Comparison of ENCODE assay signal across 8 cellular contexts in genomic region chr17:39737761-39738567, GRCh38. TPM values are rescaled to one million over a fixed set of nuclear protein-coding genes. Genes with fewer than 3 reads are reported as not detected.
DNase-seq lines count a peak whose midpoint lies in the region; ATAC-seq and TF ChIP-seq lines count a peak whose summit lies in the region.

GRB7 (plus strand) TSS chr17:39737938; CDS start chr17:39742302, 4,364 bp downstream.

- POLR2A ChIA-PET in activated CD4-positive, alpha-beta T cell treated with anti-CD3 and anti-CD28 coated beads for 36 hours (lab: Charles Lee): no interaction called here
- POLR2A ChIA-PET in T-cell (lab: Charles Lee): no interaction called here

- peak within 1 kb of the TSS; percentile 51 for H3K27ac Mint-ChIP-seq in activated CD4-positive, alpha-beta T cell treated with anti-CD3 and anti-CD28 coated beads for 36 hours
- H3K27ac Mint-ChIP-seq in T-cell: peak within 1 kb of the TSS in 1 of 2 donors; percentile 61

- CTCF ChIA-PET in activated CD4-positive, alpha-beta T cell treated with anti-CD3 and anti-CD28 coated beads for 36 hours (lab: Charles Lee): no interaction called here
- CTCF ChIA-PET in T-cell (lab: Charles Lee): no interaction called here

- peaks cover 6% of the 10 kb centered on the region for H3K27me3 Mint-ChIP-seq in activated CD4-positive, alpha-beta T cell treated with anti-CD3 and anti-CD28 coated beads for 36 hours
- H3K27me3 Mint-ChIP-seq in T-cell: peaks cover 8 to 28% of the 10 kb centered on the region in 2 donors

- intact Hi-C loops in activated CD4-positive, alpha-beta T cell treated with anti-CD3 and anti-CD28 coated beads for 36 hours (cut with DNase I, micrococcal nuclease): no loop called here
- intact Hi-C loops in left cardiac atrium (cut with DNase I): no loop called here

- no peaks in the 10 kb centered on the region for H3K9me3 Mint-ChIP-seq in activated CD4-positive, alpha-beta T cell treated with anti-CD3 and anti-CD28 coated beads for 36 hours (ENCODE audit: low read depth)
- no peaks in the 10 kb centered on the region for H3K9me3 Mint-ChIP-seq in T-cell

- ATAC-seq in activated CD4-positive, alpha-beta T cell treated with anti-CD3 and anti-CD28 coated beads for 36 hours: peak; percentile 28
- peak in 3 of 4 experiments; percentile 4 to 36 (median 21) for ATAC-seq in T-cell (replicated peaks in 1 of 4)
- ATAC-seq in left cardiac atrium: peak; percentile 42 to 66
- no peak for ATAC-seq in GM19035 (IDR thresholded peaks at IDR 0.05; ENCODE audit: unreplicated experiment)

- TF ChIP-seq CTCF in retinal pigment epithelial cell (conservative IDR thresholded peaks at IDR 0.05; ENCODE audit: low read depth, low read length): no peak

- H3K36me3 Mint-ChIP-seq in activated CD4-positive, alpha-beta T cell treated with anti-CD3 and anti-CD28 coated beads for 36 hours (ENCODE audit: low read depth): no peaks in the 10 kb centered on the region
- H3K36me3 Mint-ChIP-seq in T-cell: no peaks in the 10 kb centered on the region

- DNase-seq in activated CD4-positive, alpha-beta T cell treated with anti-CD3 and anti-CD28 coated beads for 36 hours: peak; percentile 49
- no peak for DNase-seq in activated CD4-positive, alpha-beta T cell treated with anti-CD3 and anti-CD28 coated beads, Interleukin-2, amount 50 U/mL, for 4 hours
- DNase-seq in T-cell: no peak
- peak; percentile 41 for DNase-seq in left cardiac atrium
- peak; percentile 26 for DNase-seq in retinal pigment epithelial cell (ENCODE audit: low read depth)
- no peak for DNase-seq in activated effector memory CD4-positive, alpha-beta T cell treated with Interleukin-2 at 50 U/mL for 16 hours
- DNase-seq in HUDEP-2 (lab: John Stamatoyannopoulos, UW; ENCODE audit: unreplicated experiment in 76 of 76): no peak

- peaks cover 24% of the 10 kb centered on the region for H3K4me1 Mint-ChIP-seq in activated CD4-positive, alpha-beta T cell treated with anti-CD3 and anti-CD28 coated beads for 36 hours
- peaks cover 10 to 19% (median 12%) of the 10 kb centered on the region in 3 donors for H3K4me1 Mint-ChIP-seq in T-cell

- H3K4me3 Mint-ChIP-seq in activated CD4-positive, alpha-beta T cell treated with anti-CD3 and anti-CD28 coated beads for 36 hours: peak within 1 kb of the TSS; percentile 70
- H3K4me3 Mint-ChIP-seq in T-cell: peak within 1 kb of the TSS; percentile 55 to 82 (median 68)

- H3K4me3 ChIP-seq in retinal pigment epithelial cell (ENCODE audit: low read length): peak within 1 kb of the TSS; percentile 73

RNA-seq across cellular contexts. Expression of gene GRB7, which starts in this region (rescaled TPM):
- total RNA-seq in activated CD4-positive, alpha-beta T cell treated with anti-CD3 and anti-CD28 coated beads for 36 hours: 1 to 10 TPM; 2.0 to 3.3 TPM
- total RNA-seq in T-cell: under 1 TPM in 3 of 5 donors, not detected in 2; 0.19 to 0.41 (median 0.30) TPM
- 1 to 10 TPM; 1.3 to 2.5 TPM for total RNA-seq in left cardiac atrium

Comparison
In these comparisons a context has a peak if more than half of its experiments do, and no peak if none do; other contexts are left out.
1. DNase-seq: peak in activated CD4-positive, alpha-beta T cell treated with anti-CD3 and anti-CD28 coated beads for 36 hours (single experiment), left cardiac atrium (single experiment) and retinal pigment epithelial cell (single experiment); none in activated CD4-positive, alpha-beta T cell treated with anti-CD3 and anti-CD28 coated beads, Interleukin-2, amount 50 U/mL, for 4 hours (0 of 2), T-cell (0 of 34), activated effector memory CD4-positive, alpha-beta T cell treated with Interleukin-2 at 50 U/mL for 16 hours (single experiment) and HUDEP-2 (0 of 76).
2. Peak in ATAC-seq in T-cell; RNA of the gene not detected or under 1 TPM.